In genomic region chr14:58639842-58640484, GRCh38 we compare ENCODE assay signal across 8 cellular contexts. TPM values are rescaled to one million over a fixed set of nuclear protein-coding genes. Genes with fewer than 3 reads are reported as not detected.
A peak's percentile ranks its signal among the peaks of the same experiment; 100 is the strongest.
DNase-seq lines count a peak whose midpoint lies in the region; ATAC-seq and TF ChIP-seq lines count a peak whose summit lies in the region.

No MANE protein-coding gene starts in this region.

- peak; percentile 33 for TF ChIP-seq CTCF in Calu3 (IDR thresholded peaks at IDR 0.05; ENCODE audit: unreplicated experiment)
- peak; percentile 69 for TF ChIP-seq CTCF in HFF-Myc (IDR thresholded peaks at IDR 0.05; ENCODE audit: low read depth, low read length, missing control alignments)
- peak; percentile 67 for TF ChIP-seq CTCF in kidney epithelial cell (IDR thresholded peaks at IDR 0.05; ENCODE audit: insufficient read depth, low read length, poor library complexity, severe bottlenecking)
- TF ChIP-seq CTCF in stomach (IDR thresholded peaks at IDR 0.05) = peak in 4 of 7 experiments; percentile 34 to 48 (median 40)

- H3K9me3 ChIP-seq in stomach = no peaks in the 10 kb centered on the region

- H3K27me3 ChIP-seq in kidney epithelial cell (ENCODE audit: control insufficient read depth, insufficient read depth, low read length) = no peaks in the 10 kb centered on the region
- peaks cover 0 to 14% (median 0%) of the 10 kb centered on the region in 3 donors for H3K27me3 ChIP-seq in stomach

- peaks cover 10 to 49% (median 34%) of the 10 kb centered on the region in 4 donors for H3K4me1 ChIP-seq in stomach

- no peak overlapping the region for H3K27ac Mint-ChIP-seq in Calu3 (ENCODE audit: unreplicated experiment)

- no peak for TF ChIP-seq EP300 in stomach (IDR thresholded peaks at IDR 0.05)

- CTCF ChIA-PET in Calu3 (lab: Charles Lee) = no interaction called here

- H3K9me3 Mint-ChIP-seq in Calu3 (ENCODE audit: low read depth, unreplicated experiment) = no peaks in the 10 kb centered on the region

- H3K4me3 ChIP-seq in HFF-Myc (replicated peaks; ENCODE audit: low read depth, low read length) = no peak overlapping the region
- peak overlapping the region; percentile 80 for H3K4me3 ChIP-seq in kidney epithelial cell (ENCODE audit: low read depth, low read length)
- H3K4me3 ChIP-seq in stomach = peak overlapping the region; percentile 70 to 88 (median 76)

- no TSS peak for BruUV-seq in Calu3 (replicated peaks; lab: Mats Ljungman, UMichigan)

- no peak for ATAC-seq in GM21528 (IDR thresholded peaks at IDR 0.05; ENCODE audit: low FRiP score, unreplicated experiment)

- no peak for TF ChIP-seq POLR2A in stomach (IDR thresholded peaks at IDR 0.05)

- H3K36me3 ChIP-seq in kidney epithelial cell (ENCODE audit: control insufficient read depth, insufficient read depth, low read length) (no peaks in the 10 kb centered on the region), stomach (peaks cover 0 to 35% (median 23%) of the 10 kb centered on the region in 4 donors)

- peaks cover 9% of the 10 kb centered on the region for H3K36me3 Mint-ChIP-seq in Calu3 (ENCODE audit: insufficient read depth, unreplicated experiment)

- DNase-seq in Calu3 (peak; percentile 53), HFF-Myc (ENCODE audit: extremely low read depth, low read depth) (peak; percentile 87), NCI-H524 treated with DMSO at 0.1 percent for 48 hours (lab: John Stamatoyannopoulos, UW) (peak; percentile 89), caudate nucleus (lab: John Stamatoyannopoulos, UW) (peak in 41 of 61 donors; percentile 3 to 78 (median 29)), kidney epithelial cell (ENCODE audit: low read depth) (no peak), stomach (no peak), activated gamma-delta T cell (lab: John Stamatoyannopoulos, UW) (no peak)

- H3K27ac ChIP-seq in caudate nucleus (ENCODE audit: low read depth, low read length) (no peak overlapping the region), stomach (peak overlapping the region in 1 of 5 donors; percentile 93)

- no peaks in the 10 kb centered on the region for H3K4me1 Mint-ChIP-seq in Calu3 (ENCODE audit: low read depth, unreplicated experiment)

- WGBS in stomach, 5 donors = 15 to 20% (median 18%) methylated on average over 5 of the region's 5 CpGs

- H3K4me3 Mint-ChIP-seq in Calu3 (ENCODE audit: low read depth, unreplicated experiment) = no peak overlapping the region

- H3K27me3 Mint-ChIP-seq in Calu3 (ENCODE audit: unreplicated experiment) = peaks cover 51% of the 10 kb centered on the region

- intact Hi-C loops in Calu3 (cut with micrococcal nuclease; ENCODE audit: unreplicated experiment) (loop anchor here (1.0 to 5.0 kb wide), 7 partner anchors 107 to 415 kb away; no protein-coding TSS in a partner anchor), stomach (cut with DNase I; ENCODE audit: low total_unique reads) (no loop called here)

RNA-seq across cellular contexts. Expression of gene DACT1, which starts 2.2 kb away (rescaled TPM):
- total RNA-seq in Calu3 (2022) (not detected in 2 replicates), kidney epithelial cell (12.2 and 17.0 TPM in 2 replicates), stomach (10 to 100 TPM in 1 of 5 donors, 1 to 10 TPM in 3, under 1 TPM in 1; 0.29 to 22.0 (median 5.8) TPM)
- 10 to 100 TPM in 2 of 3 donors, 1 to 10 TPM in 1; 1.9 to 28.9 (median 10.1) TPM for polyA plus RNA-seq in stomach

Comparison
In these comparisons a context has a peak if more than half of its experiments do, and no peak if none do; other contexts are left out.
1. DNase-seq: peak in Calu3 (single experiment), HFF-Myc (single experiment), NCI-H524 treated with DMSO at 0.1 percent for 48 hours (single experiment) and caudate nucleus (41 of 61); none in kidney epithelial cell (single experiment), stomach (single experiment) and activated gamma-delta T cell (single experiment).
2. Peak in every context shown above with its lines, with median percentiles within 50 percentile points of each other: CTCF ChIP-seq.